15 cellular contexts compared by ENCODE assay signal in the genomic region with DNA sequence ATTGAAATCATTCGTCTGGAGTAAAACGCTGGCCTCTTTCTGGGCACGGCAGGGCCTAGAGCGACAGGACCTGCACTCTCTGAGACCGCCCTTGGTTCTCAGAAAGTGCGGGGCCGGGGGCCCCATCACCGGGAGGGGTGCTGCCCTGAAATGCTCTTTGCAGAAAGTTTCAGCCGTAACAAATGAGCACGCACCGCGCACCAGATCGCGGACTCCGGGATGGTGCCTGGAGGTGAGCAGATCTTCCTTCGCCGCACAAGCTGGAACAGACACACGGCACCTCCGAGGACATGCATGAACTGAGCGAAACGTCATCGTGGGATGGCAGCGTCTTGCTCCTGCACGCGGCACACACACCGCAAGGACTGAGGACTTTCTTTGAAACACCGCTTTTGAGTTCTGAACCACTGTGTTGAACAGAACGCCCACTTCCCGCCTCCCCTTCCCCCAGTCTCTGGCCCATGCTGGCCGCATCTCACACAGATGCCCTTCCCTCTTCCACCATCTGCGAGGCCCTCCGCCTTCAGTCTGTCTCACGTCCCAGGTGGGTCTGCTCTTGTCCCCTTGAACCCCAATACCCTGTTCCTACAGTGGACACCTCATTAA.
"Had no signal": no experiment of that assay in that cellular context is flagged by ENCODE, and none has a peak within 500 bp of the region (broad histone marks: within the 10 kb centered on the region; RNA-seq: fewer than 3 reads in every experiment).

No MANE protein-coding gene starts in this region.

- DNase-seq: activated B cell treated with CpG ODN at 0.5 μM for 24 hours; activated CD4-positive, alpha-beta T cell treated with anti-CD3 and anti-CD28 coated beads for 48 hours; activated CD8-positive, alpha-beta T cell treated with anti-CD3 and anti-CD28 coated beads for 36 hours; activated gamma-delta T cell; activated T-cell treated with anti-CD3 and anti-CD28 coated beads, Interleukin-2, amount 50 U/mL, for 72 hours; amygdala; hippocampal formation; stimulated activated CD4-positive, alpha-beta T cell treated with anti-CD3 and anti-CD28 coated beads, Interleukin-15, amount 100 ng/mL, for 24 hours; stimulated activated CD4-positive, alpha-beta T cell treated with anti-CD3 and anti-CD28 coated beads, Interleukin-4, amount 100 ng/mL, for 1 hour; stimulated activated naive B cell treated with anti-CD40 and anti-IgM and Interleukin-4, amounts not matched to agents 10 μg/mL and 1 μg/mL and 100 μg/mL, for 72 hours; tibial artery had no signal

- H3K4me3 ChIP-seq: ovary, skin epidermis, tibial artery had no signal

- ATAC-seq: activated CD8-positive, alpha-beta T cell treated with anti-CD3 and anti-CD28 coated beads for 36 hours; activated naive CD4-positive, alpha-beta T cell treated with anti-CD3 and anti-CD28 coated beads, Interleukin-2, amount 50 U/mL, for 72 hours; activated T-cell treated with anti-CD3 and anti-CD28 coated beads, Interleukin-2, amount 50 U/mL, for 72 hours; stimulated activated naive B cell treated with anti-CD40 and anti-IgM and Interleukin-4, amounts not matched to agents 10 μg/mL and 1 μg/mL and 100 μg/mL, for 72 hours had no signal

- H3K9me3 ChIP-seq: ovary, tibial artery had no signal

- H3K36me3 ChIP-seq: ovary, tibial artery had no signal

- H3K27ac ChIP-seq: epithelial cell of prostate, ovary had no signal

- H3K27me3 ChIP-seq: ovary had no signal
